22 cellular contexts compared by ENCODE assay signal in genomic region chr13:83450586-83450985, GRCh38.
A peak's percentile ranks its signal among the peaks of the same experiment; 100 is the strongest.
DNase-seq lines count a peak whose midpoint lies in the region; ATAC-seq and TF ChIP-seq lines count a peak whose summit lies in the region.
"Had no signal": no experiment of that assay in that cellular context is flagged by ENCODE, and none has a peak within 500 bp of the region (broad histone marks: within the 10 kb centered on the region; RNA-seq: fewer than 3 reads in every experiment).

No MANE protein-coding gene starts in this region.

- H3K36me3 Mint-ChIP-seq in Calu3 (ENCODE audit: insufficient read depth, unreplicated experiment) (no peaks in the 10 kb centered on the region), WTC11 (no peaks in the 10 kb centered on the region)
- H3K36me3 Mint-ChIP-seq: activated naive CD4-positive, alpha-beta T cell treated with anti-CD3 and anti-CD28 coated beads, Interleukin-2, amount 10 ng/mL, durations not matched to agents 7 days and 5 days; stimulated activated memory B cell treated with anti-CD40 and anti-IgM and Interleukin-4, amounts not matched to agents 10 μg/mL and 1 μg/mL and 100 μg/mL, for 72 hours had no signal

- H3K27me3 ChIP-seq in transverse colon, result no peaks in the 10 kb centered on the region
- H3K27me3 ChIP-seq: suprapubic skin, vagina had no signal

- CTCF ChIA-PET in Calu3 (lab: Charles Lee) (no interaction called here), HEK293T (lab: Yijun Ruan, JAX) (no interaction called here), WTC11 (lab: Charles Lee) (no interaction called here)

- TF ChIP-seq EP300 in transverse colon (IDR thresholded peaks at IDR 0.05; ENCODE audit: low read depth), result no peak

- TF ChIP-seq CTCF in Calu3 (IDR thresholded peaks at IDR 0.05; ENCODE audit: unreplicated experiment) (no peak), WTC11 (IDR thresholded peaks at IDR 0.05) (no peak), fibroblast of the aortic adventitia (IDR thresholded peaks at IDR 0.05; ENCODE audit: insufficient read depth, low read length) (no peak), transverse colon (IDR thresholded peaks at IDR 0.05) (no peak)

- in situ Hi-C loops in transverse colon (cut with MboI; ENCODE audit: low pct_ligation_motif_present in 1 of 4, low pct_unique_long_range_greater_than_20kb in 1 of 4, low sequenced_read_pairs in 3 of 4), result no loop called here

- no TSS peak for BruUV-seq in Calu3 (replicated peaks; lab: Mats Ljungman, UMichigan)

- DNase-seq in Calu3, result no peak
- no peak for DNase-seq in HEK293T (ENCODE audit: extremely low spot score)
- DNase-seq in WTC11 (ENCODE audit: low spot score), result no peak
- peak; percentile 9 for DNase-seq in fibroblast of the aortic adventitia (ENCODE audit: low read depth)
- DNase-seq in transverse colon, result no peak
- no peak for DNase-seq in NCI-H2029 (lab: John Stamatoyannopoulos, UW)
- DNase-seq: activated naive CD4-positive, alpha-beta T cell treated with anti-CD3 and anti-CD28 coated beads, Interleukin-2, amount 10 ng/mL, durations not matched to agents 7 days and 5 days; activated T-cell treated with anti-CD3 and anti-CD28 coated beads, Interleukin-2, amount 50 U/mL, for 48 hours; aorta; cerebellar nuclear complex; NCI-H524 treated with DMSO at 0.1 percent for 48 hours; nucleus accumbens; Right ventricle myocardium superior; stimulated activated CD4-positive, alpha-beta T cell treated with anti-CD3 and anti-CD28 coated beads, Interleukin-2, amount 100 ng/mL, for 24 hours had no signal

- H3K9me3 Mint-ChIP-seq in Calu3 (ENCODE audit: low read depth, unreplicated experiment) (no peaks in the 10 kb centered on the region), WTC11 (peaks cover 7% of the 10 kb centered on the region)
- H3K9me3 Mint-ChIP-seq: stimulated activated memory B cell treated with anti-CD40 and anti-IgM and Interleukin-4, amounts not matched to agents 10 μg/mL and 1 μg/mL and 100 μg/mL, for 72 hours had no signal

- no peak overlapping the region for H3K27ac ChIP-seq in transverse colon
- H3K27ac ChIP-seq: C4-2B, skin epidermis, suprapubic skin, vagina had no signal

- POLR2A ChIA-PET in HEK293T (lab: Yijun Ruan, JAX), result no interaction called here
- POLR2A ChIA-PET in WTC11 (lab: Charles Lee), result no interaction called here

- 43 to 61% methylated on average over 2 of the region's 2 CpGs for WGBS in transverse colon (ENCODE audit: low coverage in 1 of 2), 2 donors

- intact Hi-C loops in Calu3 (cut with micrococcal nuclease; ENCODE audit: unreplicated experiment) (no loop called here), transverse colon (cut with DNase I; ENCODE audit: low total_unique reads) (no loop called here)

- no peaks in the 10 kb centered on the region for H3K36me3 ChIP-seq in transverse colon
- H3K36me3 ChIP-seq: suprapubic skin, vagina had no signal

- no peaks in the 10 kb centered on the region for H3K9me3 ChIP-seq in transverse colon
- H3K9me3 ChIP-seq: suprapubic skin, vagina had no signal

- H3K4me3 ChIP-seq in fibroblast of the aortic adventitia (ENCODE audit: low read depth, low read length), result no peak overlapping the region
- no peak overlapping the region for H3K4me3 ChIP-seq in transverse colon
- H3K4me3 ChIP-seq: skin epidermis, suprapubic skin, vagina had no signal

- no peaks in the 10 kb centered on the region for H3K4me1 ChIP-seq in transverse colon
- H3K4me1 ChIP-seq: suprapubic skin, vagina had no signal

- H3K4me1 Mint-ChIP-seq in Calu3 (ENCODE audit: low read depth, unreplicated experiment) (no peaks in the 10 kb centered on the region), WTC11 (peaks cover 10% of the 10 kb centered on the region)
- H3K4me1 Mint-ChIP-seq: activated naive CD4-positive, alpha-beta T cell treated with anti-CD3 and anti-CD28 coated beads, Interleukin-2, amount 10 ng/mL, durations not matched to agents 7 days and 5 days; stimulated activated memory B cell treated with anti-CD40 and anti-IgM and Interleukin-4, amounts not matched to agents 10 μg/mL and 1 μg/mL and 100 μg/mL, for 72 hours had no signal

- ATAC-seq in WTC11 (peak; percentile 68), GM21786 (IDR thresholded peaks at IDR 0.05; ENCODE audit: unreplicated experiment) (no peak), HG02973 (IDR thresholded peaks at IDR 0.05; ENCODE audit: unreplicated experiment) (no peak)
- ATAC-seq: HepG2; stimulated activated memory B cell treated with anti-CD40 and anti-IgM and Interleukin-4, amounts not matched to agents 10 μg/mL and 1 μg/mL and 100 μg/mL, for 72 hours had no signal

- peak overlapping the region; percentile 20 for H3K27ac Mint-ChIP-seq in Calu3 (ENCODE audit: unreplicated experiment)
- H3K27ac Mint-ChIP-seq in WTC11, result peak overlapping the region; percentile 81
- H3K27ac Mint-ChIP-seq: activated naive CD4-positive, alpha-beta T cell treated with anti-CD3 and anti-CD28 coated beads, Interleukin-2, amount 10 ng/mL, durations not matched to agents 7 days and 5 days; stimulated activated memory B cell treated with anti-CD40 and anti-IgM and Interleukin-4, amounts not matched to agents 10 μg/mL and 1 μg/mL and 100 μg/mL, for 72 hours had no signal

- no peak overlapping the region for H3K4me3 Mint-ChIP-seq in Calu3 (ENCODE audit: low read depth, unreplicated experiment)
- no peak overlapping the region for H3K4me3 Mint-ChIP-seq in WTC11
- H3K4me3 Mint-ChIP-seq: activated naive CD4-positive, alpha-beta T cell treated with anti-CD3 and anti-CD28 coated beads, Interleukin-2, amount 10 ng/mL, durations not matched to agents 7 days and 5 days; stimulated activated memory B cell treated with anti-CD40 and anti-IgM and Interleukin-4, amounts not matched to agents 10 μg/mL and 1 μg/mL and 100 μg/mL, for 72 hours had no signal

- H3K27me3 Mint-ChIP-seq in Calu3 (ENCODE audit: unreplicated experiment) (no peaks in the 10 kb centered on the region), WTC11 (ENCODE audit: low read depth) (no peaks in the 10 kb centered on the region)
- H3K27me3 Mint-ChIP-seq: activated naive CD4-positive, alpha-beta T cell treated with anti-CD3 and anti-CD28 coated beads, Interleukin-2, amount 10 ng/mL, durations not matched to agents 7 days and 5 days; stimulated activated memory B cell treated with anti-CD40 and anti-IgM and Interleukin-4, amounts not matched to agents 10 μg/mL and 1 μg/mL and 100 μg/mL, for 72 hours had no signal

- no peak for TF ChIP-seq POLR2A in transverse colon (IDR thresholded peaks at IDR 0.05)

TF ChIP-seq in HEK293T, 16 proteins besides CTCF, POLR2A, EP300 and RAD21:
- TF ChIP-seq CTBP1 (IDR thresholded peaks at IDR 0.05; ENCODE audit: borderline replicate concordance), result no peak
- 0 out of 2 replicates have a peak, but pooled peaks have one; percentile 12 for TF ChIP-seq ZNF384 (IDR thresholded peaks at IDR 0.05)

TF ChIP-seq in WTC11, 78 proteins besides CTCF, POLR2A, EP300 and RAD21 (continues in another document):
- TF ChIP-seq GRHL2 (CRISPR knock-in tag; IDR thresholded peaks at IDR 0.05; ENCODE audit: insufficient replicate concordance, severe bottlenecking), result no peak
- no peak for TF ChIP-seq ZMAT4 (CRISPR knock-in tag; IDR thresholded peaks at IDR 0.05)
- TF ChIP-seq IRF1 (CRISPR knock-in tag; IDR thresholded peaks at IDR 0.05), result no peak
- no peak for TF ChIP-seq ATF2 (CRISPR knock-in tag; IDR thresholded peaks at IDR 0.05; ENCODE audit: borderline replicate concordance, low read depth)
- TF ChIP-seq KAT7 (CRISPR knock-in tag; IDR thresholded peaks at IDR 0.05; ENCODE audit: borderline replicate concordance), result no peak
- no peak for TF ChIP-seq FOXP1 (CRISPR knock-in tag; IDR thresholded peaks at IDR 0.05; ENCODE audit: borderline replicate concordance)
- TF ChIP-seq ATF6 (CRISPR knock-in tag; IDR thresholded peaks at IDR 0.05), result no peak
- no peak for TF ChIP-seq NFYB (CRISPR knock-in tag; conservative IDR thresholded peaks at IDR 0.05; ENCODE audit: low read depth)
- no peak for TF ChIP-seq RELA (CRISPR knock-in tag; IDR thresholded peaks at IDR 0.05; ENCODE audit: borderline replicate concordance)
